Comparison of ENCODE assay signal across 20 cellular contexts in the genomic region with DNA sequence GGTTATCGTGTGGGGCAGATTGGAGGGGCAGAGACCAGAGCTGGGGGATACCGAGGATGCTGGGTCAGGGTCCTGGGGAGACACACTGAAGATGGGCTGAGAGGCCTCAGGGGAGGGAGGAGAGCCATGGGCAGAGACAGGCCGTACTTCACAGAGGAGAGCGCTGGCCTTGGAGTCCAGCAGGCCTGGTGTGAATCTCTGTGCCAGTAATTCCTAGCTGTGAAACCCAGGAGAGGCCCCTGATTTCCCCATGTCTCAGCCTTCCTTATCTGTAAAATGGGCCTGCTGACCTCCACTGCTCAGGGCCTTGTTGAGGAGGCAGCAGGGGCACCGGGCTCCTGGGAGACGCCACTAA. TPM values are rescaled to one million over a fixed set of nuclear protein-coding genes. Genes with fewer than 3 reads are reported as not detected.
"Had no signal": no experiment of that assay in that cellular context is flagged by ENCODE, and none has a peak within 500 bp of the region (broad histone marks: within the 10 kb centered on the region; RNA-seq: fewer than 3 reads in every experiment).

No MANE protein-coding gene starts in this region.

- H3K27ac Mint-ChIP-seq: endodermal cell; naive thymus-derived CD4-positive, alpha-beta T cell; stimulated activated naive CD8-positive, alpha-beta T cell treated with anti-CD3 and anti-CD28 coated beads, Interleukin-15, Interleukin-2, amounts not matched to agents 100 ng/mL and 50 ng/mL, for 24 hours had no signal

- H3K27ac ChIP-seq: colonic mucosa, heart left ventricle, neutrophil, right atrium auricular region, sigmoid colon, skin epidermis, tibial nerve had no signal

- DNase-seq: colonic mucosa; effector CD4-positive, alpha-beta T cell; endodermal cell; foreskin melanocyte; heart left ventricle; hippocampal formation; left colon; left ventricle myocardium superior; naive thymus-derived CD4-positive, alpha-beta T cell; nephron progenitor cell; sigmoid colon; stimulated activated CD4-positive, alpha-beta T cell treated with anti-CD3 and anti-CD28 coated beads, Interleukin-12 subunit alpha, Interleukin-12 subunit beta, amount 100 ng/mL, for 4 hours had no signal

- ATAC-seq: left colon; naive thymus-derived CD4-positive, alpha-beta T cell had no signal

- H3K4me3 Mint-ChIP-seq: endodermal cell; naive thymus-derived CD4-positive, alpha-beta T cell; nephron progenitor cell; stimulated activated naive CD8-positive, alpha-beta T cell treated with anti-CD3 and anti-CD28 coated beads, Interleukin-15, Interleukin-2, amounts not matched to agents 100 ng/mL and 50 ng/mL, for 24 hours had no signal

- H3K36me3 ChIP-seq: colonic mucosa, heart left ventricle, neutrophil, right atrium auricular region, sigmoid colon, tibial nerve had no signal

- H3K27me3 ChIP-seq: right atrium auricular region had no signal

- H3K4me1 ChIP-seq: right atrium auricular region had no signal

- H3K36me3 Mint-ChIP-seq: naive thymus-derived CD4-positive, alpha-beta T cell had no signal

- H3K4me3 ChIP-seq: colonic mucosa, heart left ventricle, lung, right atrium auricular region, sigmoid colon, skin epidermis, tibial nerve had no signal

- H3K9me3 ChIP-seq: colonic mucosa, heart left ventricle, neutrophil, right atrium auricular region, sigmoid colon, tibial nerve had no signal

- H3K9me3 Mint-ChIP-seq: naive thymus-derived CD4-positive, alpha-beta T cell; nephron progenitor cell; stimulated activated naive CD8-positive, alpha-beta T cell treated with anti-CD3 and anti-CD28 coated beads, Interleukin-15, Interleukin-2, amounts not matched to agents 100 ng/mL and 50 ng/mL, for 24 hours had no signal

RNA-seq across cellular contexts. Expression of gene CACNA1I, which starts 23.4 kb away (rescaled TPM):
- total RNA-seq: dermis microvascular lymphatic vessel endothelial cell, kidney epithelial cell, left ventricle myocardium superior had no signal
